ENCODE assay signal across 20 cellular contexts in genomic region chr5:155480731-155481131, GRCh38.
"Had no signal": no experiment of that assay in that cellular context is flagged by ENCODE, and none has a peak within 500 bp of the region (broad histone marks: within the 10 kb centered on the region; RNA-seq: fewer than 3 reads in every experiment).

No MANE protein-coding gene starts in this region.

- H3K27me3 ChIP-seq: colonic mucosa, right lobe of liver, SJSA1, spleen, tibial nerve had no signal

- H3K36me3 ChIP-seq: colonic mucosa, right lobe of liver, SJSA1, spleen, tibial nerve had no signal

- H3K4me1 ChIP-seq: colonic mucosa, parathyroid adenoma, right lobe of liver, SJSA1, spleen, tibial nerve had no signal

- ATAC-seq: right lobe of liver; stimulated activated naive B cell treated with anti-CD40 and anti-IgM and Interleukin-4, amounts not matched to agents 10 μg/mL and 1 μg/mL and 100 μg/mL, for 72 hours had no signal

- H3K9me3 ChIP-seq: colonic mucosa, right lobe of liver, SJSA1 had no signal

- H3K27ac ChIP-seq: colonic mucosa, epithelial cell of prostate, parathyroid adenoma, right lobe of liver, SJSA1, spleen, tibial nerve had no signal

- DNase-seq: activated CD4-positive, alpha-beta T cell treated with anti-CD3 and anti-CD28 coated beads for 1 hour; activated CD4-positive, alpha-beta T cell treated with anti-CD3 and anti-CD28 coated beads, Interleukin-2, amount 50 U/mL, for 48 hours; activated gamma-delta T cell treated with Interleukin-2 at 50 U/mL for 16 hours; activated T-cell treated with anti-CD3 and anti-CD28 coated beads, Interleukin-2, amount 50 U/mL, for 48 hours; aorta; caudate nucleus; colonic mucosa; effector CD8-positive, alpha-beta T cell; glutamatergic neuron; midbrain; naive B cell; right lobe of liver; spleen; stimulated activated CD4-positive, alpha-beta T cell treated with anti-CD3 and anti-CD28 coated beads, Interleukin-1b, Interleukin-23, amount 100 ng/mL, for 48 hours; stimulated activated naive B cell treated with anti-CD40 and anti-IgM and Interleukin-4, amounts not matched to agents 10 μg/mL and 1 μg/mL and 100 μg/mL, for 72 hours; T-helper 9 cell had no signal

- H3K4me3 ChIP-seq: colonic mucosa, right lobe of liver, SJSA1, spleen, tibial nerve had no signal
